Comparison of ENCODE assay signal across 8 cellular contexts in the genomic region with DNA sequence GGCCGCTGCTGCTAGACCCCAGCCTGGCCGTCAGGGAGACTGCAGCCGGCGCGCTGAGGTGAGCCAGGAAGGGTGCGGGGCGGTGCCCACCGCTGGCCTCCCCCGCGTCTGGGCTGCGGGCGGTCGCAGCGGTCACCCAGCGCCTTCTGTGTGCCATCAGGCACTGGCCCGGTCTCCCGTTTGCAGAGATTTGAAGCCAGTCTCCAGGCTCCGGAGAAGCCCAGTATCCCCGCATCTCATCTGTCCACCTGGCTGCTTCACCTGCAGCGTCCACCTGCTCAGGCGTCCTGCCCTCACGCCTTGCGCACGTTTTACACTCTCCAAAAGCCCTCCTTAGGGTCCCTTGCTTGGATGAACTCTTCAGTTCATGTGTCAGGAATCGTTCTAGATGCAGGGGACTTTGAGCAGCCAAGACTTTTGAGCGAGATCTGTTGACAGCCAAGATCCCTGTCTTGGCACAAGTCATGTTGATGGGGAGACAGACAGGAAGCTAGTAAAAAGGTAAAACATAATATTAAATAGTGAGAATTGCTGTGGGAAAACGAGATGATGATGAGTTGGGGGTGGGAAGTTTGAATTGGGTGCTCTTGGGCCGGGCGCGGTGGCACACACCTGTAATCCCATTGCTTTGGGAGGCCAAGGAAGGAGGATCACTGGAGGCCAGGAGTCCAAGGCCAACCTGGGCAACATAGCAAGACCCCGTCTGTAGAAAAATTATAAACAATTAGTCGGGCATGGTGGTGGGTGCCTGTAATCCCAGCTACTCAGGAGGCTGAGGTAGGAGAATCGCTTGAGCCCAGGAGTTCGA. TPM values are rescaled to one million over a fixed set of nuclear protein-coding genes. Genes with fewer than 3 reads are reported as not detected.
DNase-seq lines count a peak whose midpoint lies in the region; ATAC-seq and TF ChIP-seq lines count a peak whose summit lies in the region.

No MANE protein-coding gene starts in this region.

- H3F3A ChIP-seq in GM23248 (ENCODE audit: insufficient read depth), result peaks cover 6% of the 10 kb centered on the region; the same call in 1 of the 2 replicates

- H3K4me1 ChIP-seq in GM23248 (ENCODE audit: insufficient read depth), result peaks cover 23% of the 10 kb centered on the region
- peaks cover 18% of the 10 kb centered on the region for H3K4me1 ChIP-seq in SJSA1 (replicated peaks)
- peaks cover 19 to 27% of the 10 kb centered on the region in 2 donors for H3K4me1 ChIP-seq in gastrocnemius medialis

- H3K36me3 ChIP-seq in GM23248 (ENCODE audit: low read depth) (0 out of 2 replicates have a peak, but pooled peaks cover 5% of the 10 kb centered on the region), SJSA1 (peaks cover 47% of the 10 kb centered on the region), gastrocnemius medialis (peaks cover 0 to 31% of the 10 kb centered on the region in 2 donors)

- H3K27me3 ChIP-seq in GM23248 (replicated peaks; ENCODE audit: insufficient read depth), result no peaks in the 10 kb centered on the region
- no peaks in the 10 kb centered on the region for H3K27me3 ChIP-seq in SJSA1 (replicated peaks)
- no peaks in the 10 kb centered on the region for H3K27me3 ChIP-seq in gastrocnemius medialis

- peak overlapping the region; percentile 71; the same call in 1 of the 2 replicates for H3K27ac ChIP-seq in GM23248
- H3K27ac ChIP-seq in SJSA1, result peak overlapping the region; percentile 66; the same call in 1 of the 2 replicates
- H3K27ac ChIP-seq in gastrocnemius medialis, result peak overlapping the region; percentile 91 to 99 (median 94)

- H3K9me3 ChIP-seq in GM23248 (ENCODE audit: low read depth), result no peaks in the 10 kb centered on the region
- H3K9me3 ChIP-seq in SJSA1 (replicated peaks), result no peaks in the 10 kb centered on the region
- no peaks in the 10 kb centered on the region for H3K9me3 ChIP-seq in gastrocnemius medialis

- TF ChIP-seq CTCF in fibroblast of pulmonary artery (IDR thresholded peaks at IDR 0.05; ENCODE audit: low read length, missing control alignments) (no peak), gastrocnemius medialis (IDR thresholded peaks at IDR 0.05 in 4 of 5, conservative IDR thresholded peaks at IDR 0.05 in 1 of 5) (peak in 1 of 5 experiments; percentile 10)

- WGBS in GM23248 (ENCODE audit: low coverage in 1 of 2, low lambda C conversion rate in 2 of 2, missing lambda C conversion rate in 2 of 2), 2 experiments, result 26 to 29% methylated on average over 28 to 31 of the region's 34 CpGs

- H3K4me3 ChIP-seq in GM23248 (peak overlapping the region; percentile 90), SJSA1 (peak overlapping the region; percentile 89), fibroblast of pulmonary artery (replicated peaks; ENCODE audit: low read depth, low read length) (peak overlapping the region; percentile 98), gastrocnemius medialis (peak overlapping the region; percentile 85 to 99 (median 85))

- no peak for ATAC-seq in gastrocnemius medialis
- ATAC-seq in HG03045 (IDR thresholded peaks at IDR 0.05; ENCODE audit: unreplicated experiment), result no peak

- peaks cover 53% of the 10 kb centered on the region for H3K79me2 ChIP-seq in GM23248 (ENCODE audit: insufficient read depth)

- H2AFZ ChIP-seq in GM23248, result peak overlapping the region; percentile 94

- in situ Hi-C loops in GM23248 (cut with MboI), result no loop called here
- in situ Hi-C loops in gastrocnemius medialis (cut with MboI; ENCODE audit: low sequenced_read_pairs in 4 of 4), result loop anchor here in 1 of 4 donors (10.0 kb wide), 1 partner anchor 78 kb away; no protein-coding TSS in a partner anchor

- no peak for TF ChIP-seq POLR2A in gastrocnemius medialis (IDR thresholded peaks at IDR 0.05)

- H3K9ac ChIP-seq in GM23248, result peak overlapping the region; percentile 83

- no peaks in the 10 kb centered on the region; the same call in none of the 2 replicates for H4K20me1 ChIP-seq in GM23248 (ENCODE audit: insufficient read depth)

- no peaks in the 10 kb centered on the region for H3K9me2 ChIP-seq in GM23248 (ENCODE audit: insufficient read depth)

- DNase-seq in GM23248 (no peak), SJSA1 (ENCODE audit: low read depth in 1 of 2, low spot score in 2 of 2) (no peak), fibroblast of pulmonary artery (ENCODE audit: low read depth) (no peak), gastrocnemius medialis (no peak), Ammon's horn (ENCODE audit: low spot score) (no peak)
- no peak for DNase-seq in activated CD4-positive, CD25-positive, alpha-beta regulatory T cell (lab: John Stamatoyannopoulos, UW)
- DNase-seq in activated CD8-positive, alpha-beta memory T cell treated with anti-CD3 and anti-CD28 coated beads, Interleukin-2, amount 50 U/mL, for 48 hours, result no peak

- H3K4me2 ChIP-seq in GM23248 (ENCODE audit: unreplicated experiment), result peak overlapping the region; percentile 92

- intact Hi-C loops in gastrocnemius medialis (cut with DNase I; ENCODE audit: low total_unique reads), result loop anchor here (1.0 to 10.0 kb wide), 3 partner anchors 41 to 678 kb away; partner anchors contain the start of genes CNEP1R1, CYLD and TENT4B

RNA-seq across cellular contexts. Expression of gene HEATR3, which starts 0.9 kb away (rescaled TPM):
- 17.8 and 25.1 TPM in 2 replicates for total RNA-seq in GM23248 (2014; rRNA removed; shearing (Covaris generic))
- 5.6 and 5.7 TPM in 2 replicates for polyA plus RNA-seq in GM23248 (2016; fragmentation: Nextera tagmentation; extraction: Ambion mirVana)
- total RNA-seq in SJSA1 (2014; rRNA removed; shearing (Covaris generic)), result 41.9 and 45.1 TPM in 2 replicates
- total RNA-seq in gastrocnemius medialis, result 10 to 100 TPM; 13.1 to 25.8 (median 14.2) TPM

RNA-seq across cellular contexts. Expression of gene CNEP1R1, which starts 41.7 kb away (rescaled TPM):
- total RNA-seq in GM23248 (2014; rRNA removed; shearing (Covaris generic)), result 42.8 and 43.3 TPM in 2 replicates
- 34.1 and 39.1 TPM in 2 replicates for polyA plus RNA-seq in GM23248 (2016; fragmentation: Nextera tagmentation; extraction: Ambion mirVana)
- 29.7 and 40.3 TPM in 2 replicates for total RNA-seq in SJSA1 (2014; rRNA removed; shearing (Covaris generic))
- 10 to 100 TPM; 11.7 to 24.9 (median 16.1) TPM for total RNA-seq in gastrocnemius medialis
